1 cellular context compared by ENCODE assay signal in the genomic region with DNA sequence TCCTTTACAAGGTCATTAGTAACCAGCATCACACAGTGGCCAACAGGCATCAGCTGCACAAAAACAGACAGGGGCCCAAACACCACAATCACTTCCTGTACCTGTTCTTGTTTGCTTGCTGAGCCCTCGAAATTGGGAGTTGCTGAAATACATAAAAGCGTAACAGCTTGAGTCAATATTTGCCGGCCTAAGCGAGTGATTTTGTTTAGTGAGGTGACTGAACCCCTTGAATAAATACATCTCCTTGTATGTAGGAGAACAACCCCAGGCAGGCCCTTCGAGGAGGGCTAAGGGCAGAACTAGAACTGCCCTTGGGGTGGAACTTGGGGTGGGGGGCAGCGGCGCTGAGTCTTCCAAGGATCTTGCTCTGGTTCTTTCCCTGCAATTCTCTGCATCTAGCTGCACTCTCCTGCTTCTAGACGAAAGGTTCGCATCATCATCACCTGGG.
TF ChIP-seq lines count a peak whose summit lies in the region.

No MANE protein-coding gene starts in this region.

TF ChIP-seq in HepG2, 621 proteins besides CTCF, POLR2A, EP300 and RAD21 (continued from another document and continues in another):
- TF ChIP-seq, protein P1, sequence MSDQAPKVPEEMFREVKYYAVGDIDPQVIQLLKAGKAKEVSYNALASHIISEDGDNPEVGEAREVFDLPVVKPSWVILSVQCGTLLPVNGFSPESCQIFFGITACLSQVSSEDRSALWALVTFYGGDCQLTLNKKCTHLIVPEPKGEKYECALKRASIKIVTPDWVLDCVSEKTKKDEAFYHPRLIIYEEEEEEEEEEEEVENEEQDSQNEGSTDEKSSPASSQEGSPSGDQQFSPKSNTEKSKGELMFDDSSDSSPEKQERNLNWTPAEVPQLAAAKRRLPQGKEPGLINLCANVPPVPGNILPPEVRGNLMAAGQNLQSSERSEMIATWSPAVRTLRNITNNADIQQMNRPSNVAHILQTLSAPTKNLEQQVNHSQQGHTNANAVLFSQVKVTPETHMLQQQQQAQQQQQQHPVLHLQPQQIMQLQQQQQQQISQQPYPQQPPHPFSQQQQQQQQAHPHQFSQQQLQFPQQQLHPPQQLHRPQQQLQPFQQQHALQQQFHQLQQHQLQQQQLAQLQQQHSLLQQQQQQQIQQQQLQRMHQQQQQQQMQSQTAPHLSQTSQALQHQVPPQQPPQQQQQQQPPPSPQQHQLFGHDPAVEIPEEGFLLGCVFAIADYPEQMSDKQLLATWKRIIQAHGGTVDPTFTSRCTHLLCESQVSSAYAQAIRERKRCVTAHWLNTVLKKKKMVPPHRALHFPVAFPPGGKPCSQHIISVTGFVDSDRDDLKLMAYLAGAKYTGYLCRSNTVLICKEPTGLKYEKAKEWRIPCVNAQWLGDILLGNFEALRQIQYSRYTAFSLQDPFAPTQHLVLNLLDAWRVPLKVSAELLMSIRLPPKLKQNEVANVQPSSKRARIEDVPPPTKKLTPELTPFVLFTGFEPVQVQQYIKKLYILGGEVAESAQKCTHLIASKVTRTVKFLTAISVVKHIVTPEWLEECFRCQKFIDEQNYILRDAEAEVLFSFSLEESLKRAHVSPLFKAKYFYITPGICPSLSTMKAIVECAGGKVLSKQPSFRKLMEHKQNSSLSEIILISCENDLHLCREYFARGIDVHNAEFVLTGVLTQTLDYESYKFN (CRISPR knock-in tag; conservative IDR thresholded peaks at IDR 0.05) = peak; percentile 96
- TF ChIP-seq MLLT10 (CRISPR knock-in tag; IDR thresholded peaks at IDR 0.05) (no peak), ZKSCAN8 (CRISPR knock-in tag; IDR thresholded peaks at IDR 0.05; ENCODE audit: borderline replicate concordance) (peak; percentile 86), RNF2 (conservative IDR thresholded peaks at IDR 0.05; ENCODE audit: low read depth) (no peak), SIN3A (IDR thresholded peaks at IDR 0.05; ENCODE audit: borderline replicate concordance, low read depth, low read length) (no peak), CENPX (CRISPR knock-in tag; IDR thresholded peaks at IDR 0.05) (no peak), ZNF383 (CRISPR knock-in tag; IDR thresholded peaks at IDR 0.05; ENCODE audit: borderline replicate concordance) (no peak), RELA (CRISPR knock-in tag; IDR thresholded peaks at IDR 0.05) (no peak), ZNF207 (IDR thresholded peaks at IDR 0.05; ENCODE audit: borderline replicate concordance) (no peak), TSC22D2 (CRISPR knock-in tag; IDR thresholded peaks at IDR 0.05; ENCODE audit: borderline replicate concordance) (peak; percentile 68; the same call in 1 of the 2 replicates), ZMAT3 (CRISPR knock-in tag; conservative IDR thresholded peaks at IDR 0.05) (0 out of 2 replicates have a peak, but pooled peaks have one; percentile 52), ZNF878 (CRISPR knock-in tag; IDR thresholded peaks at IDR 0.05) (peak; percentile 89; the same call in 1 of the 2 replicates), ZNF746 (CRISPR knock-in tag; IDR thresholded peaks at IDR 0.05) (peak; percentile 73), SRF (IDR thresholded peaks at IDR 0.05; ENCODE audit: low read depth, low read length) (no peak), ZFP90 (CRISPR knock-in tag; IDR thresholded peaks at IDR 0.05; ENCODE audit: borderline replicate concordance) (no peak), ZNF329 (CRISPR knock-in tag; IDR thresholded peaks at IDR 0.05; ENCODE audit: low read depth) (no peak), TGIF2 (CRISPR knock-in tag; IDR thresholded peaks at IDR 0.05) (no peak; the same call in 1 of the 2 replicates), RBFOX2 (IDR thresholded peaks at IDR 0.05; ENCODE audit: low read depth, low read length) (peak; percentile 19; the same call in 1 of the 2 replicates), ZNF367 (CRISPR knock-in tag; IDR thresholded peaks at IDR 0.05; ENCODE audit: borderline replicate concordance) (no peak), POLR2G (IDR thresholded peaks at IDR 0.05; ENCODE audit: low read depth, low read length) (no peak), RBM22 (optimal IDR thresholded peaks at IDR 0.05; ENCODE audit: low read length) (no peak), ATAD3A (CRISPR knock-in tag; IDR thresholded peaks at IDR 0.05) (no peak), MEIS2 (CRISPR knock-in tag; IDR thresholded peaks at IDR 0.05) (peak; percentile 64; the same call in 1 of the 2 replicates), TAF15 (IDR thresholded peaks at IDR 0.05; ENCODE audit: low read depth, low read length, poor library complexity, severe bottlenecking) (no peak), ZNF615 (CRISPR knock-in tag; IDR thresholded peaks at IDR 0.05; ENCODE audit: borderline replicate concordance) (no peak), ZNF839 (CRISPR knock-in tag; IDR thresholded peaks at IDR 0.05; ENCODE audit: borderline replicate concordance) (no peak), CBFB (CRISPR knock-in tag; IDR thresholded peaks at IDR 0.05) (peak; percentile 71; the same call in 1 of the 2 replicates), DNMT3B (CRISPR knock-in tag; conservative IDR thresholded peaks at IDR 0.05) (peak; percentile 64; the same call in 1 of the 2 replicates), ZIK1 (CRISPR knock-in tag; IDR thresholded peaks at IDR 0.05; ENCODE audit: borderline replicate concordance, low read depth) (no peak), HNF4G (IDR thresholded peaks at IDR 0.05; ENCODE audit: borderline replicate concordance, low read depth, low read length) (peak; percentile 48), HNF4G (CRISPR knock-in tag; IDR thresholded peaks at IDR 0.05; ENCODE audit: borderline replicate concordance, low read depth) (peak; percentile 67; the same call in 1 of the 2 replicates), FLYWCH1 (CRISPR knock-in tag; IDR thresholded peaks at IDR 0.05) (no peak), ZNF441 (CRISPR knock-in tag; IDR thresholded peaks at IDR 0.05; ENCODE audit: borderline replicate concordance) (peak; percentile 26; the same call in 1 of the 2 replicates), ZFX (CRISPR knock-in tag; IDR thresholded peaks at IDR 0.05; ENCODE audit: low read depth) (peak; percentile 28; the same call in 1 of the 2 replicates)
- TF ChIP-seq, protein P2, sequence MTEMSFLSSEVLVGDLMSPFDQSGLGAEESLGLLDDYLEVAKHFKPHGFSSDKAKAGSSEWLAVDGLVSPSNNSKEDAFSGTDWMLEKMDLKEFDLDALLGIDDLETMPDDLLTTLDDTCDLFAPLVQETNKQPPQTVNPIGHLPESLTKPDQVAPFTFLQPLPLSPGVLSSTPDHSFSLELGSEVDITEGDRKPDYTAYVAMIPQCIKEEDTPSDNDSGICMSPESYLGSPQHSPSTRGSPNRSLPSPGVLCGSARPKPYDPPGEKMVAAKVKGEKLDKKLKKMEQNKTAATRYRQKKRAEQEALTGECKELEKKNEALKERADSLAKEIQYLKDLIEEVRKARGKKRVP (CRISPR knock-in tag; IDR thresholded peaks at IDR 0.05) = peak in 1 of 2 experiments; percentile 79; a peak in 2 of 4 replicates
- TF ChIP-seq, protein P3, sequence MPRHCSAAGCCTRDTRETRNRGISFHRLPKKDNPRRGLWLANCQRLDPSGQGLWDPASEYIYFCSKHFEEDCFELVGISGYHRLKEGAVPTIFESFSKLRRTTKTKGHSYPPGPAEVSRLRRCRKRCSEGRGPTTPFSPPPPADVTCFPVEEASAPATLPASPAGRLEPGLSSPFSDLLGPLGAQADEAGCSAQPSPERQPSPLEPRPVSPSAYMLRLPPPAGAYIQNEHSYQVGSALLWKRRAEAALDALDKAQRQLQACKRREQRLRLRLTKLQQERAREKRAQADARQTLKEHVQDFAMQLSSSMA (CRISPR knock-in tag; IDR thresholded peaks at IDR 0.05) = peak; percentile 61; the same call in 1 of the 2 replicates
- TF ChIP-seq, protein P4, sequence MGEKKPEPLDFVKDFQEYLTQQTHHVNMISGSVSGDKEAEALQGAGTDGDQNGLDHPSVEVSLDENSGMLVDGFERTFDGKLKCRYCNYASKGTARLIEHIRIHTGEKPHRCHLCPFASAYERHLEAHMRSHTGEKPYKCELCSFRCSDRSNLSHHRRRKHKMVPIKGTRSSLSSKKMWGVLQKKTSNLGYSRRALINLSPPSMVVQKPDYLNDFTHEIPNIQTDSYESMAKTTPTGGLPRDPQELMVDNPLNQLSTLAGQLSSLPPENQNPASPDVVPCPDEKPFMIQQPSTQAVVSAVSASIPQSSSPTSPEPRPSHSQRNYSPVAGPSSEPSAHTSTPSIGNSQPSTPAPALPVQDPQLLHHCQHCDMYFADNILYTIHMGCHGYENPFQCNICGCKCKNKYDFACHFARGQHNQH (CRISPR knock-in tag; IDR thresholded peaks at IDR 0.05) = peak; percentile 95
- TF ChIP-seq, protein P5, sequence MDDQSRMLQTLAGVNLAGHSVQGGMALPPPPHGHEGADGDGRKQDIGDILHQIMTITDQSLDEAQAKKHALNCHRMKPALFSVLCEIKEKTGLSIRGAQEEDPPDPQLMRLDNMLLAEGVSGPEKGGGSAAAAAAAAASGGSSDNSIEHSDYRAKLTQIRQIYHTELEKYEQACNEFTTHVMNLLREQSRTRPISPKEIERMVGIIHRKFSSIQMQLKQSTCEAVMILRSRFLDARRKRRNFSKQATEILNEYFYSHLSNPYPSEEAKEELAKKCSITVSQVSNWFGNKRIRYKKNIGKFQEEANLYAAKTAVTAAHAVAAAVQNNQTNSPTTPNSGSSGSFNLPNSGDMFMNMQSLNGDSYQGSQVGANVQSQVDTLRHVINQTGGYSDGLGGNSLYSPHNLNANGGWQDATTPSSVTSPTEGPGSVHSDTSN (CRISPR knock-in tag; IDR thresholded peaks at IDR 0.05; ENCODE audit: borderline replicate concordance) = no peak
- TF ChIP-seq, protein P6, sequence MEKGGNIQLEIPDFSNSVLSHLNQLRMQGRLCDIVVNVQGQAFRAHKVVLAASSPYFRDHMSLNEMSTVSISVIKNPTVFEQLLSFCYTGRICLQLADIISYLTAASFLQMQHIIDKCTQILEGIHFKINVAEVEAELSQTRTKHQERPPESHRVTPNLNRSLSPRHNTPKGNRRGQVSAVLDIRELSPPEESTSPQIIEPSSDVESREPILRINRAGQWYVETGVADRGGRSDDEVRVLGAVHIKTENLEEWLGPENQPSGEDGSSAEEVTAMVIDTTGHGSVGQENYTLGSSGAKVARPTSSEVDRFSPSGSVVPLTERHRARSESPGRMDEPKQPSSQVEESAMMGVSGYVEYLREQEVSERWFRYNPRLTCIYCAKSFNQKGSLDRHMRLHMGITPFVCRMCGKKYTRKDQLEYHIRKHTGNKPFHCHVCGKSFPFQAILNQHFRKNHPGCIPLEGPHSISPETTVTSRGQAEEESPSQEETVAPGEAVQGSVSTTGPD (CRISPR knock-in tag; IDR thresholded peaks at IDR 0.05) = no peak
- TF ChIP-seq, protein P7, sequence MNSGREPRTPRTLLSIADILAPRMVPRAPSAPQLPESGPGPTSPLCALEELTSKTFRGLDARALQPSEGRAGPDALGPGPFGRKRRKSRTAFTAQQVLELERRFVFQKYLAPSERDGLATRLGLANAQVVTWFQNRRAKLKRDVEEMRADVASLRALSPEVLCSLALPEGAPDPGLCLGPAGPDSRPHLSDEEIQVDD (CRISPR knock-in tag; IDR thresholded peaks at IDR 0.05; ENCODE audit: borderline replicate concordance) = no peak
- TF ChIP-seq, protein P8, sequence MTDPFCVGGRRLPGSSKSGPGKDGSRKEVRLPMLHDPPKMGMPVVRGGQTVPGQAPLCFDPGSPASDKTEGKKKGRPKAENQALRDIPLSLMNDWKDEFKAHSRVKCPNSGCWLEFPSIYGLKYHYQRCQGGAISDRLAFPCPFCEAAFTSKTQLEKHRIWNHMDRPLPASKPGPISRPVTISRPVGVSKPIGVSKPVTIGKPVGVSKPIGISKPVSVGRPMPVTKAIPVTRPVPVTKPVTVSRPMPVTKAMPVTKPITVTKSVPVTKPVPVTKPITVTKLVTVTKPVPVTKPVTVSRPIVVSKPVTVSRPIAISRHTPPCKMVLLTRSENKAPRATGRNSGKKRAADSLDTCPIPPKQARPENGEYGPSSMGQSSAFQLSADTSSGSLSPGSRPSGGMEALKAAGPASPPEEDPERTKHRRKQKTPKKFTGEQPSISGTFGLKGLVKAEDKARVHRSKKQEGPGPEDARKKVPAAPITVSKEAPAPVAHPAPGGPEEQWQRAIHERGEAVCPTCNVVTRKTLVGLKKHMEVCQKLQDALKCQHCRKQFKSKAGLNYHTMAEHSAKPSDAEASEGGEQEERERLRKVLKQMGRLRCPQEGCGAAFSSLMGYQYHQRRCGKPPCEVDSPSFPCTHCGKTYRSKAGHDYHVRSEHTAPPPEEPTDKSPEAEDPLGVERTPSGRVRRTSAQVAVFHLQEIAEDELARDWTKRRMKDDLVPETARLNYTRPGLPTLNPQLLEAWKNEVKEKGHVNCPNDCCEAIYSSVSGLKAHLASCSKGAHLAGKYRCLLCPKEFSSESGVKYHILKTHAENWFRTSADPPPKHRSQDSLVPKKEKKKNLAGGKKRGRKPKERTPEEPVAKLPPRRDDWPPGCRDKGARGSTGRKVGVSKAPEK (CRISPR knock-in tag; IDR thresholded peaks at IDR 0.05; ENCODE audit: borderline replicate concordance) = 0 out of 2 replicates have a peak, but pooled peaks have one; percentile 34
- TF ChIP-seq, protein P9, sequence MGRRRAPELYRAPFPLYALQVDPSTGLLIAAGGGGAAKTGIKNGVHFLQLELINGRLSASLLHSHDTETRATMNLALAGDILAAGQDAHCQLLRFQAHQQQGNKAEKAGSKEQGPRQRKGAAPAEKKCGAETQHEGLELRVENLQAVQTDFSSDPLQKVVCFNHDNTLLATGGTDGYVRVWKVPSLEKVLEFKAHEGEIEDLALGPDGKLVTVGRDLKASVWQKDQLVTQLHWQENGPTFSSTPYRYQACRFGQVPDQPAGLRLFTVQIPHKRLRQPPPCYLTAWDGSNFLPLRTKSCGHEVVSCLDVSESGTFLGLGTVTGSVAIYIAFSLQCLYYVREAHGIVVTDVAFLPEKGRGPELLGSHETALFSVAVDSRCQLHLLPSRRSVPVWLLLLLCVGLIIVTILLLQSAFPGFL (CRISPR knock-in tag; IDR thresholded peaks at IDR 0.05) = no peak
- TF ChIP-seq, protein P10, sequence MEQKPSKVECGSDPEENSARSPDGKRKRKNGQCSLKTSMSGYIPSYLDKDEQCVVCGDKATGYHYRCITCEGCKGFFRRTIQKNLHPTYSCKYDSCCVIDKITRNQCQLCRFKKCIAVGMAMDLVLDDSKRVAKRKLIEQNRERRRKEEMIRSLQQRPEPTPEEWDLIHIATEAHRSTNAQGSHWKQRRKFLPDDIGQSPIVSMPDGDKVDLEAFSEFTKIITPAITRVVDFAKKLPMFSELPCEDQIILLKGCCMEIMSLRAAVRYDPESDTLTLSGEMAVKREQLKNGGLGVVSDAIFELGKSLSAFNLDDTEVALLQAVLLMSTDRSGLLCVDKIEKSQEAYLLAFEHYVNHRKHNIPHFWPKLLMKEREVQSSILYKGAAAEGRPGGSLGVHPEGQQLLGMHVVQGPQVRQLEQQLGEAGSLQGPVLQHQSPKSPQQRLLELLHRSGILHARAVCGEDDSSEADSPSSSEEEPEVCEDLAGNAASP (CRISPR knock-in tag; IDR thresholded peaks at IDR 0.05; ENCODE audit: borderline replicate concordance) = peak; percentile 95
- TF ChIP-seq, protein P11, sequence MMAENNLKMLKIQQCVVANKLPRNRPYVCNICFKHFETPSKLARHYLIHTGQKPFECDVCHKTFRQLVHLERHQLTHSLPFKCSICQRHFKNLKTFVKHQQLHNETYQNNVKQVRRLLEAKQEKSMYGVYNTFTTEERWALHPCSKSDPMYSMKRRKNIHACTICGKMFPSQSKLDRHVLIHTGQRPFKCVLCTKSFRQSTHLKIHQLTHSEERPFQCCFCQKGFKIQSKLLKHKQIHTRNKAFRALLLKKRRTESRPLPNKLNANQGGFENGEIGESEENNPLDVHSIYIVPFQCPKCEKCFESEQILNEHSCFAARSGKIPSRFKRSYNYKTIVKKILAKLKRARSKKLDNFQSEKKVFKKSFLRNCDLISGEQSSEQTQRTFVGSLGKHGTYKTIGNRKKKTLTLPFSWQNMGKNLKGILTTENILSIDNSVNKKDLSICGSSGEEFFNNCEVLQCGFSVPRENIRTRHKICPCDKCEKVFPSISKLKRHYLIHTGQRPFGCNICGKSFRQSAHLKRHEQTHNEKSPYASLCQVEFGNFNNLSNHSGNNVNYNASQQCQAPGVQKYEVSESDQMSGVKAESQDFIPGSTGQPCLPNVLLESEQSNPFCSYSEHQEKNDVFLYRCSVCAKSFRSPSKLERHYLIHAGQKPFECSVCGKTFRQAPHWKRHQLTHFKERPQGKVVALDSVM (CRISPR knock-in tag; IDR thresholded peaks at IDR 0.05) = no peak
